1 cellular context compared by ENCODE assay signal in the genomic region with DNA sequence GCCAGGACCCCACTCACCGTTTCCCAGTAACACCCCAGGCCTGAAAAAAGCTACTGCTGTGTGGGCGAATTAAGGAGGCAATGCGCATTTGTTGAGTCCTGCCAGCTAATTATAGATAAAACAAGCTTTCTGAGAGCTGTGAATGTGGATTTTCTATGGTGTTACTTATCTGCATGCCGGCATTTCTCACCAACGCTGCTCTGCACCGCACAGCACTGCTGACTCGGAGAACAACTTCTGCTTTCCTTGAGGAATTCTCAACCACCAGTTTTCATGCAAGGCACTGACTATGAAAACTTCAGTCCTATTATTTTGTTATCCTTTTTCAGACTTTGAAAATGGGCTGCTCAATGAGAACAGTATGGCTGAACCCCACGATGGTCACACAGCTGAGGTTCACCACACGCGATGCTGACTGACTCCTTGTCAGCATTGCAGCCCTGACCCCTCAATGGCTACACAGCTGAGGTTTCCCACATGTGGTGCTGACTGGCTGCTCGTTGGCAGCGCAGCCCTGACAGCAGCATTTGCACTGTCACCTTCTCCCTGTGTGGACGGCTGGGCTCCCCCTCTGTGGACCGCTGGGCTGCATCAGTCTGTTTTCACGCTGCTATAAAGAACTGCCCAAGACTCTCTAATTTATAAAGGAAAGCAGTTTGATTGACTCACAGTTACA.
TF ChIP-seq lines count a peak whose summit lies in the region.

No MANE protein-coding gene starts in this region.

TF ChIP-seq in GM23338, 12 proteins besides CTCF, POLR2A, EP300 and RAD21 (continued from another document):
- TF ChIP-seq STAT1 (IDR thresholded peaks at IDR 0.05; ENCODE audit: unreplicated experiment): no peak
- TF ChIP-seq, protein P1, sequence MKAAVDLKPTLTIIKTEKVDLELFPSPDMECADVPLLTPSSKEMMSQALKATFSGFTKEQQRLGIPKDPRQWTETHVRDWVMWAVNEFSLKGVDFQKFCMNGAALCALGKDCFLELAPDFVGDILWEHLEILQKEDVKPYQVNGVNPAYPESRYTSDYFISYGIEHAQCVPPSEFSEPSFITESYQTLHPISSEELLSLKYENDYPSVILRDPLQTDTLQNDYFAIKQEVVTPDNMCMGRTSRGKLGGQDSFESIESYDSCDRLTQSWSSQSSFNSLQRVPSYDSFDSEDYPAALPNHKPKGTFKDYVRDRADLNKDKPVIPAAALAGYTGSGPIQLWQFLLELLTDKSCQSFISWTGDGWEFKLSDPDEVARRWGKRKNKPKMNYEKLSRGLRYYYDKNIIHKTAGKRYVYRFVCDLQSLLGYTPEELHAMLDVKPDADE (IDR thresholded peaks at IDR 0.05): no peak
- TF ChIP-seq NANOG (IDR thresholded peaks at IDR 0.05; ENCODE audit: borderline replicate concordance): no peak
- no peak for TF ChIP-seq EZH2 (IDR thresholded peaks at IDR 0.05; ENCODE audit: low read depth, unreplicated experiment)
- TF ChIP-seq POLR2AphosphoS5 (IDR thresholded peaks at IDR 0.05; ENCODE audit: low read depth): no peak
- no peak for TF ChIP-seq JUNB (IDR thresholded peaks at IDR 0.05; ENCODE audit: unreplicated experiment)
- TF ChIP-seq CREB1 (CRISPR knock-in tag; IDR thresholded peaks at IDR 0.05; ENCODE audit: low read depth): no peak
- TF ChIP-seq, protein P2, sequence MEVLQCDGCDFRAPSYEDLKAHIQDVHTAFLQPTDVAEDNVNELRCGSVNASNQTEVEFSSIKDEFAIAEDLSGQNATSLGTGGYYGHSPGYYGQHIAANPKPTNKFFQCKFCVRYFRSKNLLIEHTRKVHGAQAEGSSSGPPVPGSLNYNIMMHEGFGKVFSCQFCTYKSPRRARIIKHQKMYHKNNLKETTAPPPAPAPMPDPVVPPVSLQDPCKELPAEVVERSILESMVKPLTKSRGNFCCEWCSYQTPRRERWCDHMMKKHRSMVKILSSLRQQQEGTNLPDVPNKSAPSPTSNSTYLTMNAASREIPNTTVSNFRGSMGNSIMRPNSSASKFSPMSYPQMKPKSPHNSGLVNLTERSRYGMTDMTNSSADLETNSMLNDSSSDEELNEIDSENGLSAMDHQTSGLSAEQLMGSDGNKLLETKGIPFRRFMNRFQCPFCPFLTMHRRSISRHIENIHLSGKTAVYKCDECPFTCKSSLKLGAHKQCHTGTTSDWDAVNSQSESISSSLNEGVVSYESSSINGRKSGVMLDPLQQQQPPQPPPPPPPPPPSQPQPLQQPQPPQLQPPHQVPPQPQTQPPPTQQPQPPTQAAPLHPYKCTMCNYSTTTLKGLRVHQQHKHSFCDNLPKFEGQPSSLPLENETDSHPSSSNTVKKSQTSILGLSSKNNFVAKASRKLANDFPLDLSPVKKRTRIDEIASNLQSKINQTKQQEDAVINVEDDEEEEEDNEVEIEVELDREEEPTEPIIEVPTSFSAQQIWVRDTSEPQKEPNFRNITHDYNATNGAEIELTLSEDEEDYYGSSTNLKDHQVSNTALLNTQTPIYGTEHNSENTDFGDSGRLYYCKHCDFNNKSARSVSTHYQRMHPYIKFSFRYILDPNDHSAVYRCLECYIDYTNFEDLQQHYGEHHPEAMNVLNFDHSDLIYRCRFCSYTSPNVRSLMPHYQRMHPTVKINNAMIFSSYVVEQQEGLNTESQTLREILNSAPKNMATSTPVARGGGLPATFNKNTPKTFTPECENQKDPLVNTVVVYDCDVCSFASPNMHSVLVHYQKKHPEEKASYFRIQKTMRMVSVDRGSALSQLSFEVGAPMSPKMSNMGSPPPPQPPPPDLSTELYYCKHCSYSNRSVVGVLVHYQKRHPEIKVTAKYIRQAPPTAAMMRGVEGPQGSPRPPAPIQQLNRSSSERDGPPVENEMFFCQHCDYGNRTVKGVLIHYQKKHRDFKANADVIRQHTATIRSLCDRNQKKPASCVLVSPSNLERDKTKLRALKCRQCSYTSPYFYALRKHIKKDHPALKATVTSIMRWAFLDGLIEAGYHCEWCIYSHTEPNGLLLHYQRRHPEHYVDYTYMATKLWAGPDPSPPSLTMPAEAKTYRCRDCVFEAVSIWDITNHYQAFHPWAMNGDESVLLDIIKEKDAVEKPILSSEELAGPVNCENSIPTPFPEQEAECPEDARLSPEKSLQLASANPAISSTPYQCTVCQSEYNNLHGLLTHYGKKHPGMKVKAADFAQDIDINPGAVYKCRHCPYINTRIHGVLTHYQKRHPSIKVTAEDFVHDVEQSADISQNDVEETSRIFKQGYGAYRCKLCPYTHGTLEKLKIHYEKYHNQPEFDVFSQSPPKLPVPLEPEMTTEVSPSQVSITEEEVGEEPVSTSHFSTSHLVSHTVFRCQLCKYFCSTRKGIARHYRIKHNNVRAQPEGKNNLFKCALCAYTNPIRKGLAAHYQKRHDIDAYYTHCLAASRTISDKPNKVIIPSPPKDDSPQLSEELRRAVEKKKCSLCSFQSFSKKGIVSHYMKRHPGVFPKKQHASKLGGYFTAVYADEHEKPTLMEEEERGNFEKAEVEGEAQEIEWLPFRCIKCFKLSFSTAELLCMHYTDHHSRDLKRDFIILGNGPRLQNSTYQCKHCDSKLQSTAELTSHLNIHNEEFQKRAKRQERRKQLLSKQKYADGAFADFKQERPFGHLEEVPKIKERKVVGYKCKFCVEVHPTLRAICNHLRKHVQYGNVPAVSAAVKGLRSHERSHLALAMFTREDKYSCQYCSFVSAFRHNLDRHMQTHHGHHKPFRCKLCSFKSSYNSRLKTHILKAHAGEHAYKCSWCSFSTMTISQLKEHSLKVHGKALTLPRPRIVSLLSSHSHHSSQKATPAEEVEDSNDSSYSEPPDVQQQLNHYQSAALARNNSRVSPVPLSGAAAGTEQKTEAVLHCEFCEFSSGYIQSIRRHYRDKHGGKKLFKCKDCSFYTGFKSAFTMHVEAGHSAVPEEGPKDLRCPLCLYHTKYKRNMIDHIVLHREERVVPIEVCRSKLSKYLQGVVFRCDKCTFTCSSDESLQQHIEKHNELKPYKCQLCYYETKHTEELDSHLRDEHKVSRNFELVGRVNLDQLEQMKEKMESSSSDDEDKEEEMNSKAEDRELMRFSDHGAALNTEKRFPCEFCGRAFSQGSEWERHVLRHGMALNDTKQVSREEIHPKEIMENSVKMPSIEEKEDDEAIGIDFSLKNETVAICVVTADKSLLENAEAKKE (CRISPR knock-in tag; IDR thresholded peaks at IDR 0.05): no peak
- TF ChIP-seq, protein P3, sequence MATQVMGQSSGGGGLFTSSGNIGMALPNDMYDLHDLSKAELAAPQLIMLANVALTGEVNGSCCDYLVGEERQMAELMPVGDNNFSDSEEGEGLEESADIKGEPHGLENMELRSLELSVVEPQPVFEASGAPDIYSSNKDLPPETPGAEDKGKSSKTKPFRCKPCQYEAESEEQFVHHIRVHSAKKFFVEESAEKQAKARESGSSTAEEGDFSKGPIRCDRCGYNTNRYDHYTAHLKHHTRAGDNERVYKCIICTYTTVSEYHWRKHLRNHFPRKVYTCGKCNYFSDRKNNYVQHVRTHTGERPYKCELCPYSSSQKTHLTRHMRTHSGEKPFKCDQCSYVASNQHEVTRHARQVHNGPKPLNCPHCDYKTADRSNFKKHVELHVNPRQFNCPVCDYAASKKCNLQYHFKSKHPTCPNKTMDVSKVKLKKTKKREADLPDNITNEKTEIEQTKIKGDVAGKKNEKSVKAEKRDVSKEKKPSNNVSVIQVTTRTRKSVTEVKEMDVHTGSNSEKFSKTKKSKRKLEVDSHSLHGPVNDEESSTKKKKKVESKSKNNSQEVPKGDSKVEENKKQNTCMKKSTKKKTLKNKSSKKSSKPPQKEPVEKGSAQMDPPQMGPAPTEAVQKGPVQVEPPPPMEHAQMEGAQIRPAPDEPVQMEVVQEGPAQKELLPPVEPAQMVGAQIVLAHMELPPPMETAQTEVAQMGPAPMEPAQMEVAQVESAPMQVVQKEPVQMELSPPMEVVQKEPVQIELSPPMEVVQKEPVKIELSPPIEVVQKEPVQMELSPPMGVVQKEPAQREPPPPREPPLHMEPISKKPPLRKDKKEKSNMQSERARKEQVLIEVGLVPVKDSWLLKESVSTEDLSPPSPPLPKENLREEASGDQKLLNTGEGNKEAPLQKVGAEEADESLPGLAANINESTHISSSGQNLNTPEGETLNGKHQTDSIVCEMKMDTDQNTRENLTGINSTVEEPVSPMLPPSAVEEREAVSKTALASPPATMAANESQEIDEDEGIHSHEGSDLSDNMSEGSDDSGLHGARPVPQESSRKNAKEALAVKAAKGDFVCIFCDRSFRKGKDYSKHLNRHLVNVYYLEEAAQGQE (IDR thresholded peaks at IDR 0.05; ENCODE audit: unreplicated experiment): no peak
